ENCODE assay signal across 1 cellular context in the genomic region with DNA sequence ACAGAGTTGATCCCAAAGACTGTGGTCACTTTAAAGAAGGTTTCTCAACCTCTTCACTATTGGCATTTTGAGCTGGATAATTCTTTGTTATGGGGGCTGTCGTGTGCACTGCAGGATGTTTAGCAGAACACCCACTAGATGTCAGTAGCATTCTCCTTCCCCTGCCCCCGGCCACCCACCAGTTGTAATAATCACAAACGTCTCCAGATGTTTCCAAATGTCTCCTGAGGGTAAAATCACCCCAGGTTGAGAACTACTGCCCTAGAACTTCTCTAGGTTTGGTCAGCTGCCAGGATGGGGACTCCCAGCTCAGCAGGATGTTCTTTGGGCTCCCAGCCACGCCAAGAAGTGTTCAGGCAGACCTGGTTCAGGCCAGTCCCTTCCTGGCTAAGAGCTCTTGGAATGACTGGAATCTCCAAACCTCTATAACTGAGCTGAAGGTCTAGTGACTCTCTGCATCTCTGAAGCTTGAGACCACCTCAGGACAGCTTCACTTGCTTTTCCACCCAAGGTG.
A peak's percentile ranks its signal among the peaks of the same experiment; 100 is the strongest.
TF ChIP-seq lines count a peak whose summit lies in the region.

No MANE protein-coding gene starts in this region.

TF ChIP-seq in GM23338, 12 proteins besides CTCF, POLR2A, EP300 and RAD21:
- TF ChIP-seq, protein P1, sequence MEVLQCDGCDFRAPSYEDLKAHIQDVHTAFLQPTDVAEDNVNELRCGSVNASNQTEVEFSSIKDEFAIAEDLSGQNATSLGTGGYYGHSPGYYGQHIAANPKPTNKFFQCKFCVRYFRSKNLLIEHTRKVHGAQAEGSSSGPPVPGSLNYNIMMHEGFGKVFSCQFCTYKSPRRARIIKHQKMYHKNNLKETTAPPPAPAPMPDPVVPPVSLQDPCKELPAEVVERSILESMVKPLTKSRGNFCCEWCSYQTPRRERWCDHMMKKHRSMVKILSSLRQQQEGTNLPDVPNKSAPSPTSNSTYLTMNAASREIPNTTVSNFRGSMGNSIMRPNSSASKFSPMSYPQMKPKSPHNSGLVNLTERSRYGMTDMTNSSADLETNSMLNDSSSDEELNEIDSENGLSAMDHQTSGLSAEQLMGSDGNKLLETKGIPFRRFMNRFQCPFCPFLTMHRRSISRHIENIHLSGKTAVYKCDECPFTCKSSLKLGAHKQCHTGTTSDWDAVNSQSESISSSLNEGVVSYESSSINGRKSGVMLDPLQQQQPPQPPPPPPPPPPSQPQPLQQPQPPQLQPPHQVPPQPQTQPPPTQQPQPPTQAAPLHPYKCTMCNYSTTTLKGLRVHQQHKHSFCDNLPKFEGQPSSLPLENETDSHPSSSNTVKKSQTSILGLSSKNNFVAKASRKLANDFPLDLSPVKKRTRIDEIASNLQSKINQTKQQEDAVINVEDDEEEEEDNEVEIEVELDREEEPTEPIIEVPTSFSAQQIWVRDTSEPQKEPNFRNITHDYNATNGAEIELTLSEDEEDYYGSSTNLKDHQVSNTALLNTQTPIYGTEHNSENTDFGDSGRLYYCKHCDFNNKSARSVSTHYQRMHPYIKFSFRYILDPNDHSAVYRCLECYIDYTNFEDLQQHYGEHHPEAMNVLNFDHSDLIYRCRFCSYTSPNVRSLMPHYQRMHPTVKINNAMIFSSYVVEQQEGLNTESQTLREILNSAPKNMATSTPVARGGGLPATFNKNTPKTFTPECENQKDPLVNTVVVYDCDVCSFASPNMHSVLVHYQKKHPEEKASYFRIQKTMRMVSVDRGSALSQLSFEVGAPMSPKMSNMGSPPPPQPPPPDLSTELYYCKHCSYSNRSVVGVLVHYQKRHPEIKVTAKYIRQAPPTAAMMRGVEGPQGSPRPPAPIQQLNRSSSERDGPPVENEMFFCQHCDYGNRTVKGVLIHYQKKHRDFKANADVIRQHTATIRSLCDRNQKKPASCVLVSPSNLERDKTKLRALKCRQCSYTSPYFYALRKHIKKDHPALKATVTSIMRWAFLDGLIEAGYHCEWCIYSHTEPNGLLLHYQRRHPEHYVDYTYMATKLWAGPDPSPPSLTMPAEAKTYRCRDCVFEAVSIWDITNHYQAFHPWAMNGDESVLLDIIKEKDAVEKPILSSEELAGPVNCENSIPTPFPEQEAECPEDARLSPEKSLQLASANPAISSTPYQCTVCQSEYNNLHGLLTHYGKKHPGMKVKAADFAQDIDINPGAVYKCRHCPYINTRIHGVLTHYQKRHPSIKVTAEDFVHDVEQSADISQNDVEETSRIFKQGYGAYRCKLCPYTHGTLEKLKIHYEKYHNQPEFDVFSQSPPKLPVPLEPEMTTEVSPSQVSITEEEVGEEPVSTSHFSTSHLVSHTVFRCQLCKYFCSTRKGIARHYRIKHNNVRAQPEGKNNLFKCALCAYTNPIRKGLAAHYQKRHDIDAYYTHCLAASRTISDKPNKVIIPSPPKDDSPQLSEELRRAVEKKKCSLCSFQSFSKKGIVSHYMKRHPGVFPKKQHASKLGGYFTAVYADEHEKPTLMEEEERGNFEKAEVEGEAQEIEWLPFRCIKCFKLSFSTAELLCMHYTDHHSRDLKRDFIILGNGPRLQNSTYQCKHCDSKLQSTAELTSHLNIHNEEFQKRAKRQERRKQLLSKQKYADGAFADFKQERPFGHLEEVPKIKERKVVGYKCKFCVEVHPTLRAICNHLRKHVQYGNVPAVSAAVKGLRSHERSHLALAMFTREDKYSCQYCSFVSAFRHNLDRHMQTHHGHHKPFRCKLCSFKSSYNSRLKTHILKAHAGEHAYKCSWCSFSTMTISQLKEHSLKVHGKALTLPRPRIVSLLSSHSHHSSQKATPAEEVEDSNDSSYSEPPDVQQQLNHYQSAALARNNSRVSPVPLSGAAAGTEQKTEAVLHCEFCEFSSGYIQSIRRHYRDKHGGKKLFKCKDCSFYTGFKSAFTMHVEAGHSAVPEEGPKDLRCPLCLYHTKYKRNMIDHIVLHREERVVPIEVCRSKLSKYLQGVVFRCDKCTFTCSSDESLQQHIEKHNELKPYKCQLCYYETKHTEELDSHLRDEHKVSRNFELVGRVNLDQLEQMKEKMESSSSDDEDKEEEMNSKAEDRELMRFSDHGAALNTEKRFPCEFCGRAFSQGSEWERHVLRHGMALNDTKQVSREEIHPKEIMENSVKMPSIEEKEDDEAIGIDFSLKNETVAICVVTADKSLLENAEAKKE (CRISPR knock-in tag; IDR thresholded peaks at IDR 0.05) = peak; percentile 87
- TF ChIP-seq CREB1 (CRISPR knock-in tag; IDR thresholded peaks at IDR 0.05; ENCODE audit: low read depth) = no peak
